In genomic region chr5:35857606-35858205, GRCh38 we compare ENCODE assay signal across 10 cellular contexts. TPM values are rescaled to one million over a fixed set of nuclear protein-coding genes. Genes with fewer than 3 reads are reported as not detected.
DNase-seq lines count a peak whose midpoint lies in the region; ATAC-seq and TF ChIP-seq lines count a peak whose summit lies in the region.
"Had no signal": no experiment of that assay in that cellular context is flagged by ENCODE, and none has a peak within 500 bp of the region (broad histone marks: within the 10 kb centered on the region; RNA-seq: fewer than 3 reads in every experiment).

No MANE protein-coding gene starts in this region.

- peak overlapping the region; percentile 76 for H3K4me3 Mint-ChIP-seq in activated T-cell treated with anti-CD3 and anti-CD28 coated beads, Interleukin-2, amount 50 U/mL, for 4 hours
- H3K4me3 Mint-ChIP-seq in T-helper 17 cell: peak overlapping the region; percentile 98

- peaks cover 5% of the 10 kb centered on the region for H3K9me3 ChIP-seq in T-helper 17 cell (ENCODE audit: control insufficient read depth, low read length, poor library complexity, severe bottlenecking)
- no peaks in the 10 kb centered on the region for H3K9me3 ChIP-seq in thymus (ENCODE audit: control insufficient read depth)
- H3K9me3 ChIP-seq: right atrium auricular region, vagina had no signal

- ATAC-seq in activated T-cell treated with anti-CD3 and anti-CD28 coated beads, Interleukin-2, amount 50 U/mL, for 4 hours: peak; percentile 8 to 10
- ATAC-seq in T-helper 17 cell (no peak), GM21737 (IDR thresholded peaks at IDR 0.05; ENCODE audit: unreplicated experiment) (no peak)

- no peak for DNase-seq in activated T-cell treated with anti-CD3 and anti-CD28 coated beads, Interleukin-2, amount 50 U/mL, for 4 hours
- no peak for DNase-seq in activated T-cell treated with anti-CD3 and anti-CD28 coated beads, Interleukin-2, amount 50 U/mL, for 1 hour
- DNase-seq in T-helper 17 cell (no peak), fibroblast of the aortic adventitia (ENCODE audit: low read depth) (peak; percentile 67), retina (no peak), RPMI8226 (no peak)

- H3K36me3 ChIP-seq in thymus (ENCODE audit: control insufficient read depth, insufficient read depth): peaks cover 10% of the 10 kb centered on the region
- H3K36me3 ChIP-seq: right atrium auricular region, vagina had no signal

- H3K4me1 ChIP-seq in thymus (ENCODE audit: control insufficient read depth, insufficient read depth, low read length): peaks cover 29% of the 10 kb centered on the region
- H3K4me1 ChIP-seq: right atrium auricular region had no signal

- no peaks in the 10 kb centered on the region for H3K9me3 Mint-ChIP-seq in activated T-cell treated with anti-CD3 and anti-CD28 coated beads, Interleukin-2, amount 50 U/mL, for 4 hours

- H3K4me3 ChIP-seq in fibroblast of the aortic adventitia (ENCODE audit: low read depth, low read length): no peak overlapping the region
- peak overlapping the region; percentile 70 for H3K4me3 ChIP-seq in thymus (ENCODE audit: low read length)
- H3K4me3 ChIP-seq: right atrium auricular region had no signal

- peaks cover 36% of the 10 kb centered on the region for H3K36me3 Mint-ChIP-seq in activated T-cell treated with anti-CD3 and anti-CD28 coated beads, Interleukin-2, amount 50 U/mL, for 4 hours (ENCODE audit: insufficient read depth)
- H3K36me3 Mint-ChIP-seq in T-helper 17 cell (ENCODE audit: low read depth): peaks cover 41% of the 10 kb centered on the region

- no peak for TF ChIP-seq CTCF in fibroblast of the aortic adventitia (IDR thresholded peaks at IDR 0.05; ENCODE audit: insufficient read depth, low read length)

- H3K27ac Mint-ChIP-seq in T-helper 17 cell: peak overlapping the region; percentile 99

- H3K27me3 Mint-ChIP-seq in activated T-cell treated with anti-CD3 and anti-CD28 coated beads, Interleukin-2, amount 50 U/mL, for 4 hours (ENCODE audit: low read depth): no peaks in the 10 kb centered on the region
- H3K27me3 Mint-ChIP-seq in T-helper 17 cell: no peaks in the 10 kb centered on the region

- 7% methylated on average over 2 of the region's 2 CpGs for WGBS in thymus

- no peaks in the 10 kb centered on the region for H3K27me3 ChIP-seq in thymus (ENCODE audit: control insufficient read depth, insufficient read depth)
- H3K27me3 ChIP-seq: right atrium auricular region, vagina had no signal

- H3K4me1 Mint-ChIP-seq in activated T-cell treated with anti-CD3 and anti-CD28 coated beads, Interleukin-2, amount 50 U/mL, for 4 hours (ENCODE audit: low read depth): peaks cover 83% of the 10 kb centered on the region
- peaks cover 66% of the 10 kb centered on the region for H3K4me1 Mint-ChIP-seq in T-helper 17 cell

- peak overlapping the region; percentile 55 for H3K27ac ChIP-seq in thymus (ENCODE audit: low read depth)
- H3K27ac ChIP-seq: right atrium auricular region, vagina had no signal

RNA-seq across cellular contexts. Expression of gene IL7R, which starts 1.0 kb away (rescaled TPM):
- total RNA-seq in activated T-cell treated with anti-CD3 and anti-CD28 coated beads, Interleukin-2, amount 50 U/mL, for 4 hours: 10 to 100 TPM; 53.5 to 65.8 (median 54.7) TPM
- 1,000 to 10,000 TPM in 1 of 2 donors, 100 to 1,000 TPM in 1; 860 to 1,128 TPM for total RNA-seq in T-helper 17 cell
- total RNA-seq in fibroblast of the aortic adventitia (ENCODE audit: low replicate concordance): 0.90 TPM in 1 of 2 replicates, not detected in the other
- polyA plus RNA-seq in thymus: 167 TPM

Comparison
In these comparisons a context has a peak if more than half of its experiments do, and no peak if none do; other contexts are left out.
1. ATAC-seq: peak in activated T-cell treated with anti-CD3 and anti-CD28 coated beads, Interleukin-2, amount 50 U/mL, for 4 hours (2 of 2); none in T-helper 17 cell (single experiment) and GM21737 (single experiment).
2. RNA of gene IL7R, which starts 1.0 kb away (total RNA-seq): 860 to 1,128 TPM in T-helper 17 cell and 53.5 to 65.8 TPM in activated T-cell treated with anti-CD3 and anti-CD28 coated beads, Interleukin-2, amount 50 U/mL, for 4 hours; 0.90 TPM in fibroblast of the aortic adventitia; every median in the first group is over 10 times any median in the second.